Comparison of ENCODE assay signal across 9 cellular contexts in the genomic region with DNA sequence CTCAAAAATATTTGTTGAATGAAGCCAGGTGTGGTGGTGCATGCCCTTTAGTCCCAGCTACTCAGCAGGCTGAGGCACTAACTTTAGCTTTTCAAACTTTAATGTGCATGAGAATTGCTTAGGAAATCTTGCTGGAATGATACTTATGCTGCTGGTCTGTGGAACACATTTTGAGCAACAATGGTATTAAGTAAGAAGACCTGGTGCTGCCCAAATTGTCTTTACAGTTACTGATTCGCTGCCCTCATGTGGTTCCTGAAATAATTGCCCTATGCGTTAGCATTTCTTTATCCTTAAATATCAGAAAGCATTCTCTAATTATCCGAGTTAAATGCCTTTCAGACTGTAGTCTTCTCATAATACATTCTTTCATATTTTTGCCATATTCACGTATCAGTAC.
DNase-seq lines count a peak whose midpoint lies in the region; ATAC-seq and TF ChIP-seq lines count a peak whose summit lies in the region.
"Had no signal": no experiment of that assay in that cellular context is flagged by ENCODE, and none has a peak within 500 bp of the region (broad histone marks: within the 10 kb centered on the region; RNA-seq: fewer than 3 reads in every experiment).

No MANE protein-coding gene starts in this region.

- peak; percentile 57 for TF ChIP-seq CTCF in fibroblast of the aortic adventitia (IDR thresholded peaks at IDR 0.05; ENCODE audit: insufficient read depth, low read length)

- H3K9me3 Mint-ChIP-seq in activated CD4-positive, alpha-beta T cell treated with anti-CD3 and anti-CD28 coated beads for 36 hours (ENCODE audit: low read depth), result no peaks in the 10 kb centered on the region

- H3K4me3 ChIP-seq in fibroblast of the aortic adventitia (ENCODE audit: low read depth, low read length), result no peak overlapping the region

- intact Hi-C loops in activated CD4-positive, alpha-beta T cell treated with anti-CD3 and anti-CD28 coated beads for 36 hours (cut with DNase I, micrococcal nuclease), result loop anchor here (1.0 to 2.0 kb wide), 2 partner anchors 121 to 122 kb away; no protein-coding TSS in a partner anchor

- H3K36me3 Mint-ChIP-seq in activated CD4-positive, alpha-beta T cell treated with anti-CD3 and anti-CD28 coated beads for 36 hours (ENCODE audit: low read depth), result no peaks in the 10 kb centered on the region
- H3K36me3 Mint-ChIP-seq: CD8-positive, alpha-beta memory T cell had no signal

- H3K27me3 Mint-ChIP-seq in activated CD4-positive, alpha-beta T cell treated with anti-CD3 and anti-CD28 coated beads for 36 hours, result peaks cover 2% of the 10 kb centered on the region
- H3K27me3 Mint-ChIP-seq: CD8-positive, alpha-beta memory T cell had no signal

- no peak for ATAC-seq in activated CD4-positive, alpha-beta T cell treated with anti-CD3 and anti-CD28 coated beads for 36 hours
- ATAC-seq in GM21360 (IDR thresholded peaks at IDR 0.05; ENCODE audit: unreplicated experiment) (no peak), HG03439 (IDR thresholded peaks at IDR 0.05; ENCODE audit: unreplicated experiment) (no peak)

- no peaks in the 10 kb centered on the region for H3K4me1 Mint-ChIP-seq in activated CD4-positive, alpha-beta T cell treated with anti-CD3 and anti-CD28 coated beads for 36 hours
- H3K4me1 Mint-ChIP-seq: CD8-positive, alpha-beta memory T cell had no signal

- peak; percentile 9 for DNase-seq in activated CD4-positive, alpha-beta T cell treated with anti-CD3 and anti-CD28 coated beads for 36 hours
- DNase-seq in activated CD4-positive, alpha-beta T cell treated with anti-CD3 and anti-CD28 coated beads, Interleukin-2, amount 50 U/mL, for 48 hours, result no peak
- peak; percentile 10 for DNase-seq in NCI-H82 treated with DMSO at 0.1 percent for 48 hours (lab: John Stamatoyannopoulos, UW; ENCODE audit: unreplicated experiment)
- DNase-seq in fibroblast of the aortic adventitia (ENCODE audit: low read depth), result peak; percentile 86
- DNase-seq in smooth muscle cell of the brain vasculature (ENCODE audit: low read depth, low spot score), result peak; percentile 37
- DNase-seq in activated effector memory CD4-positive, alpha-beta T cell treated with Interleukin-2 at 50 U/mL for 16 hours, result no peak
- DNase-seq: CD8-positive, alpha-beta memory T cell had no signal

- H3K4me3 Mint-ChIP-seq in activated CD4-positive, alpha-beta T cell treated with anti-CD3 and anti-CD28 coated beads for 36 hours, result no peak overlapping the region
- H3K4me3 Mint-ChIP-seq: CD8-positive, alpha-beta memory T cell had no signal

- H3K27ac Mint-ChIP-seq in activated CD4-positive, alpha-beta T cell treated with anti-CD3 and anti-CD28 coated beads for 36 hours, result no peak overlapping the region
- H3K27ac Mint-ChIP-seq: CD8-positive, alpha-beta memory T cell had no signal

- POLR2A ChIA-PET in activated CD4-positive, alpha-beta T cell treated with anti-CD3 and anti-CD28 coated beads for 36 hours (lab: Charles Lee), result no interaction called here

- CTCF ChIA-PET in activated CD4-positive, alpha-beta T cell treated with anti-CD3 and anti-CD28 coated beads for 36 hours (lab: Charles Lee), result interaction anchor here (0.7 kb wide), 1 partner anchor 699 kb away, joined by 3 read pairs; no protein-coding TSS in a partner anchor

Comparison
In these comparisons a context has a peak if more than half of its experiments do, and no peak if none do; other contexts are left out.
1. DNase-seq: peak in activated CD4-positive, alpha-beta T cell treated with anti-CD3 and anti-CD28 coated beads for 36 hours (single experiment), NCI-H82 treated with DMSO at 0.1 percent for 48 hours (single experiment), fibroblast of the aortic adventitia (single experiment) and smooth muscle cell of the brain vasculature (single experiment); none in activated CD4-positive, alpha-beta T cell treated with anti-CD3 and anti-CD28 coated beads, Interleukin-2, amount 50 U/mL, for 48 hours (0 of 2) and activated effector memory CD4-positive, alpha-beta T cell treated with Interleukin-2 at 50 U/mL for 16 hours (single experiment).